11 cellular contexts compared by ENCODE assay signal in genomic region chr3:13348671-13349396, GRCh38.
DNase-seq lines count a peak whose midpoint lies in the region; ATAC-seq lines count a peak whose summit lies in the region.
"Had no signal": no experiment of that assay in that cellular context is flagged by ENCODE, and none has a peak within 500 bp of the region (broad histone marks: within the 10 kb centered on the region; RNA-seq: fewer than 3 reads in every experiment).

No MANE protein-coding gene starts in this region.

- H3K27ac Mint-ChIP-seq in activated T-helper 1 cell treated with anti-CD3 and anti-CD28 coated beads, Interleukin-12 subunit alpha, Interleukin-12 subunit beta, Interleukin-2, Interleukin-4 antibody, amounts not matched to agents 30 ng/mL and 10 ng/mL and 1 ng/mL, durations not matched to agents 14 hours and 24 hours and 36 hours: peak overlapping the region; percentile 82

- H3K9me3 Mint-ChIP-seq in activated T-helper 1 cell treated with anti-CD3 and anti-CD28 coated beads, Interleukin-12 subunit alpha, Interleukin-12 subunit beta, Interleukin-2, Interleukin-4 antibody, amounts not matched to agents 30 ng/mL and 10 ng/mL and 1 ng/mL, durations not matched to agents 14 hours and 24 hours and 36 hours: no peaks in the 10 kb centered on the region

- DNase-seq in stimulated activated naive CD4-positive, alpha-beta T cell (lab: John Stamatoyannopoulos, UW): peak in 5 of 6 experiments; percentile 7 to 54 (median 37)
- no peak for DNase-seq in stimulated activated naive CD4-positive, alpha-beta T cell treated with Interleukin-2 at 50 U/mL for 16 hours (lab: John Stamatoyannopoulos, UW)
- DNase-seq in activated T-helper 1 cell treated with anti-CD3 and anti-CD28 coated beads, Interleukin-12 subunit alpha, Interleukin-12 subunit beta, Interleukin-2, Interleukin-4 antibody, amounts not matched to agents 30 ng/mL and 10 ng/mL and 1 ng/mL, durations not matched to agents 14 hours and 24 hours and 36 hours (ENCODE audit: low spot score): no peak
- DNase-seq in iPS-NIHi11 (ENCODE audit: low spot score) (peak; percentile 61), NCI-H128 (lab: John Stamatoyannopoulos, UW; ENCODE audit: unreplicated experiment) (no peak), LoVo (ENCODE audit: low spot score) (no peak)
- DNase-seq: KG1, left cardiac atrium, NCI-H510A treated with DMSO at 0.1 percent for 48 hours had no signal

- peaks cover 60% of the 10 kb centered on the region for H3K4me1 Mint-ChIP-seq in activated T-helper 1 cell treated with anti-CD3 and anti-CD28 coated beads, Interleukin-12 subunit alpha, Interleukin-12 subunit beta, Interleukin-2, Interleukin-4 antibody, amounts not matched to agents 30 ng/mL and 10 ng/mL and 1 ng/mL, durations not matched to agents 14 hours and 24 hours and 36 hours (ENCODE audit: low read depth)

- no peaks in the 10 kb centered on the region for H3K27me3 Mint-ChIP-seq in activated T-helper 1 cell treated with anti-CD3 and anti-CD28 coated beads, Interleukin-12 subunit alpha, Interleukin-12 subunit beta, Interleukin-2, Interleukin-4 antibody, amounts not matched to agents 30 ng/mL and 10 ng/mL and 1 ng/mL, durations not matched to agents 14 hours and 24 hours and 36 hours (ENCODE audit: insufficient read depth)

- intact Hi-C loops in activated T-helper 1 cell treated with anti-CD3 and anti-CD28 coated beads, Interleukin-12 subunit alpha, Interleukin-12 subunit beta, Interleukin-2, Interleukin-4 antibody, amounts not matched to agents 30 ng/mL and 10 ng/mL and 1 ng/mL, durations not matched to agents 14 hours and 24 hours and 36 hours (cut with micrococcal nuclease): loop anchor here (10.0 kb wide), 1 partner anchor 546 kb away; no protein-coding TSS in a partner anchor

- peaks cover 57% of the 10 kb centered on the region for H3K36me3 Mint-ChIP-seq in activated T-helper 1 cell treated with anti-CD3 and anti-CD28 coated beads, Interleukin-12 subunit alpha, Interleukin-12 subunit beta, Interleukin-2, Interleukin-4 antibody, amounts not matched to agents 30 ng/mL and 10 ng/mL and 1 ng/mL, durations not matched to agents 14 hours and 24 hours and 36 hours (ENCODE audit: low read depth)

- peak overlapping the region; percentile 79 for H3K27ac ChIP-seq in temporal lobe (ENCODE audit: low read depth, low read length)

- peak overlapping the region; percentile 31 for H3K4me3 Mint-ChIP-seq in activated T-helper 1 cell treated with anti-CD3 and anti-CD28 coated beads, Interleukin-12 subunit alpha, Interleukin-12 subunit beta, Interleukin-2, Interleukin-4 antibody, amounts not matched to agents 30 ng/mL and 10 ng/mL and 1 ng/mL, durations not matched to agents 14 hours and 24 hours and 36 hours

- no peak for ATAC-seq in GM19397 (IDR thresholded peaks at IDR 0.05; ENCODE audit: unreplicated experiment)
- ATAC-seq: left cardiac atrium had no signal

Comparison
In these comparisons a context has a peak if more than half of its experiments do, and no peak if none do; other contexts are left out.
1. DNase-seq: peak in stimulated activated naive CD4-positive, alpha-beta T cell (5 of 6) and iPS-NIHi11 (single experiment); none in stimulated activated naive CD4-positive, alpha-beta T cell treated with Interleukin-2 at 50 U/mL for 16 hours (single experiment), activated T-helper 1 cell treated with anti-CD3 and anti-CD28 coated beads, Interleukin-12 subunit alpha, Interleukin-12 subunit beta, Interleukin-2, Interleukin-4 antibody, amounts not matched to agents 30 ng/mL and 10 ng/mL and 1 ng/mL, durations not matched to agents 14 hours and 24 hours and 36 hours (single experiment), NCI-H128 (single experiment) and LoVo (single experiment).